ENCODE assay signal across 9 cellular contexts in genomic region chr4:145154573-145154972, GRCh38. TPM values are rescaled to one million over a fixed set of nuclear protein-coding genes. Genes with fewer than 3 reads are reported as not detected.
DNase-seq lines count a peak whose midpoint lies in the region; ATAC-seq and TF ChIP-seq lines count a peak whose summit lies in the region.
"Had no signal": no experiment of that assay in that cellular context is flagged by ENCODE, and none has a peak within 500 bp of the region (broad histone marks: within the 10 kb centered on the region; RNA-seq: fewer than 3 reads in every experiment).

No MANE protein-coding gene starts in this region.

- TF ChIP-seq CTCF in hepatocyte (IDR thresholded peaks at IDR 0.05; ENCODE audit: poor library complexity): peak; percentile 49

- no peak for ATAC-seq in activated T-cell treated with anti-CD3 and anti-CD28 coated beads, Interleukin-2, amount 50 U/mL, for 72 hours (replicated peaks in 1 of 2)
- no peak for ATAC-seq in activated T-cell treated with anti-CD3 and anti-CD28 coated beads, Interleukin-2, amount 50 U/mL, for 4 hours
- peak; percentile 81 for ATAC-seq in HG02870 (IDR thresholded peaks at IDR 0.05; ENCODE audit: unreplicated experiment)
- ATAC-seq in T-helper 17 cell: peak; percentile 56
- ATAC-seq in HG03571 (IDR thresholded peaks at IDR 0.05; ENCODE audit: unreplicated experiment): no peak

- no peaks in the 10 kb centered on the region for H4K20me1 ChIP-seq in hepatocyte (ENCODE audit: insufficient read depth, poor library complexity, severe bottlenecking)

- no peak overlapping the region for H2AFZ ChIP-seq in hepatocyte

- no peaks in the 10 kb centered on the region for H3K4me1 ChIP-seq in hepatocyte (ENCODE audit: insufficient read depth)

- no peaks in the 10 kb centered on the region for H3K9me2 ChIP-seq in hepatocyte (replicated peaks; ENCODE audit: insufficient read depth)

- peaks cover 4 to 42% of the 10 kb centered on the region in 2 donors for H3K36me3 Mint-ChIP-seq in activated T-cell treated with anti-CD3 and anti-CD28 coated beads, Interleukin-2, amount 50 U/mL, for 72 hours (ENCODE audit: insufficient read depth in 2 of 2)
- H3K36me3 Mint-ChIP-seq in activated T-cell treated with anti-CD3 and anti-CD28 coated beads, Interleukin-2, amount 50 U/mL, for 4 hours (ENCODE audit: insufficient read depth): peaks cover 39% of the 10 kb centered on the region
- peaks cover 4% of the 10 kb centered on the region for H3K36me3 Mint-ChIP-seq in T-helper 17 cell (ENCODE audit: low read depth)

- no peaks in the 10 kb centered on the region for H3K36me3 ChIP-seq in hepatocyte (replicated peaks; ENCODE audit: insufficient read depth, low read depth)

- 100% methylated on average over 1 of the region's 1 CpG for WGBS in hepatocyte (ENCODE audit: low lambda C conversion rate, missing lambda C conversion rate)

- no peak overlapping the region for H3K27ac ChIP-seq in hepatocyte

- no peaks in the 10 kb centered on the region for H3K9me3 Mint-ChIP-seq in activated T-cell treated with anti-CD3 and anti-CD28 coated beads, Interleukin-2, amount 50 U/mL, for 72 hours
- H3K9me3 Mint-ChIP-seq in activated T-cell treated with anti-CD3 and anti-CD28 coated beads, Interleukin-2, amount 50 U/mL, for 4 hours: no peaks in the 10 kb centered on the region
- H3K9me3 Mint-ChIP-seq: activated naive CD4-positive, alpha-beta T cell treated with anti-CD3 and anti-CD28 coated beads, Interleukin-2, amount 50 U/mL, for 24 hours had no signal

- no peak for DNase-seq in activated T-cell treated with anti-CD3 and anti-CD28 coated beads, Interleukin-2, amount 50 U/mL, for 72 hours
- no peak for DNase-seq in activated T-cell treated with anti-CD3 and anti-CD28 coated beads, Interleukin-2, amount 50 U/mL, for 4 hours
- DNase-seq in T-helper 17 cell (no peak), hepatocyte (ENCODE audit: low spot score) (peak; percentile 34), NCI-H345 (lab: John Stamatoyannopoulos, UW) (no peak), NCI-H146 (lab: John Stamatoyannopoulos, UW) (no peak)

- peaks cover 33% of the 10 kb centered on the region for H3K4me1 Mint-ChIP-seq in activated T-cell treated with anti-CD3 and anti-CD28 coated beads, Interleukin-2, amount 50 U/mL, for 72 hours (ENCODE audit: low read depth)
- H3K4me1 Mint-ChIP-seq in activated T-cell treated with anti-CD3 and anti-CD28 coated beads, Interleukin-2, amount 50 U/mL, for 4 hours (ENCODE audit: low read depth): peaks cover 4% of the 10 kb centered on the region
- H3K4me1 Mint-ChIP-seq in T-helper 17 cell: peaks cover 7% of the 10 kb centered on the region

- H3K27me3 ChIP-seq in hepatocyte: no peaks in the 10 kb centered on the region

- H3K9me3 ChIP-seq in T-helper 17 cell (ENCODE audit: control insufficient read depth, low read length, poor library complexity, severe bottlenecking) (no peaks in the 10 kb centered on the region), hepatocyte (ENCODE audit: low read depth) (no peaks in the 10 kb centered on the region)

- peak overlapping the region; percentile 82 for H3K27ac Mint-ChIP-seq in activated T-cell treated with anti-CD3 and anti-CD28 coated beads, Interleukin-2, amount 50 U/mL, for 72 hours
- peak overlapping the region; percentile 37 for H3K27ac Mint-ChIP-seq in T-helper 17 cell
- H3K27ac Mint-ChIP-seq: activated naive CD4-positive, alpha-beta T cell treated with anti-CD3 and anti-CD28 coated beads, Interleukin-2, amount 50 U/mL, for 24 hours had no signal

- peaks cover 2% of the 10 kb centered on the region for H3K79me2 ChIP-seq in hepatocyte

- H3K4me3 Mint-ChIP-seq in activated T-cell treated with anti-CD3 and anti-CD28 coated beads, Interleukin-2, amount 50 U/mL, for 72 hours: no peak overlapping the region
- no peak overlapping the region for H3K4me3 Mint-ChIP-seq in activated T-cell treated with anti-CD3 and anti-CD28 coated beads, Interleukin-2, amount 50 U/mL, for 4 hours
- H3K4me3 Mint-ChIP-seq in T-helper 17 cell: no peak overlapping the region
- H3K4me3 Mint-ChIP-seq: activated naive CD4-positive, alpha-beta T cell treated with anti-CD3 and anti-CD28 coated beads, Interleukin-2, amount 50 U/mL, for 24 hours had no signal

- H3K27me3 Mint-ChIP-seq in activated T-cell treated with anti-CD3 and anti-CD28 coated beads, Interleukin-2, amount 50 U/mL, for 72 hours (ENCODE audit: low read depth): no peaks in the 10 kb centered on the region
- no peaks in the 10 kb centered on the region for H3K27me3 Mint-ChIP-seq in activated T-cell treated with anti-CD3 and anti-CD28 coated beads, Interleukin-2, amount 50 U/mL, for 4 hours (ENCODE audit: low read depth)
- no peaks in the 10 kb centered on the region for H3K27me3 Mint-ChIP-seq in T-helper 17 cell
- H3K27me3 Mint-ChIP-seq: activated naive CD4-positive, alpha-beta T cell treated with anti-CD3 and anti-CD28 coated beads, Interleukin-2, amount 50 U/mL, for 24 hours had no signal

- no peak overlapping the region for H3K4me3 ChIP-seq in hepatocyte

- H3K4me2 ChIP-seq in hepatocyte: no peak overlapping the region

RNA-seq across cellular contexts. Expression of gene OTUD4, which starts 25.8 kb away (rescaled TPM):
- 10 to 100 TPM; 50.0 to 67.3 TPM for total RNA-seq in activated T-cell treated with anti-CD3 and anti-CD28 coated beads, Interleukin-2, amount 50 U/mL, for 72 hours
- 100 to 1,000 TPM in 2 of 3 donors, 10 to 100 TPM in 1; 94.4 to 113 (median 103) TPM for total RNA-seq in activated T-cell treated with anti-CD3 and anti-CD28 coated beads, Interleukin-2, amount 50 U/mL, for 4 hours
- total RNA-seq in T-helper 17 cell (10 to 100 TPM; 60.9 to 63.8 TPM), hepatocyte (20.6 and 23.9 TPM in 2 replicates)
- polyA plus RNA-seq in hepatocyte: 10.9 and 12.9 TPM in 2 replicates

RNA-seq across cellular contexts. Expression of gene ABCE1, which starts 56.5 kb away (rescaled TPM):
- total RNA-seq in activated T-cell treated with anti-CD3 and anti-CD28 coated beads, Interleukin-2, amount 50 U/mL, for 72 hours: 100 to 1,000 TPM in 1 of 2 donors, 10 to 100 TPM in 1; 85.0 to 118 TPM
- 100 to 1,000 TPM; 229 to 243 (median 239) TPM for total RNA-seq in activated T-cell treated with anti-CD3 and anti-CD28 coated beads, Interleukin-2, amount 50 U/mL, for 4 hours
- 10 to 100 TPM; 39.6 to 43.4 TPM for total RNA-seq in T-helper 17 cell
- total RNA-seq in hepatocyte: 68.8 and 82.4 TPM in 2 replicates
- 24.3 and 27.1 TPM in 2 replicates for polyA plus RNA-seq in hepatocyte

RNA-seq across cellular contexts. Expression of gene ANAPC10, which starts 56.6 kb away (rescaled TPM):
- total RNA-seq in activated T-cell treated with anti-CD3 and anti-CD28 coated beads, Interleukin-2, amount 50 U/mL, for 72 hours: 10 to 100 TPM; 25.2 to 29.4 TPM
- total RNA-seq in activated T-cell treated with anti-CD3 and anti-CD28 coated beads, Interleukin-2, amount 50 U/mL, for 4 hours: 10 to 100 TPM; 17.8 to 22.3 (median 19.5) TPM
- 10 to 100 TPM; 22.2 to 22.7 TPM for total RNA-seq in T-helper 17 cell
- 31.0 and 38.6 TPM in 2 replicates for total RNA-seq in hepatocyte
- 20.5 and 27.2 TPM in 2 replicates for polyA plus RNA-seq in hepatocyte

Comparison
In these comparisons a context has a peak if more than half of its experiments do, and no peak if none do; other contexts are left out.
1. ATAC-seq: peak in HG02870 (single experiment) and T-helper 17 cell (single experiment); none in activated T-cell treated with anti-CD3 and anti-CD28 coated beads, Interleukin-2, amount 50 U/mL, for 72 hours (0 of 2), activated T-cell treated with anti-CD3 and anti-CD28 coated beads, Interleukin-2, amount 50 U/mL, for 4 hours (0 of 2) and HG03571 (single experiment).